In genomic region chr3:45647148-45647619, GRCh38 we compare ENCODE assay signal across 8 cellular contexts. TPM values are rescaled to one million over a fixed set of nuclear protein-coding genes. Genes with fewer than 3 reads are reported as not detected.
DNase-seq lines count a peak whose midpoint lies in the region; ATAC-seq lines count a peak whose summit lies in the region.

No MANE protein-coding gene starts in this region.

- DNase-seq in ELR (ENCODE audit: low read depth) (peak; percentile 94), SHP77 treated with DMSO at 0.1 percent for 48 hours (lab: John Stamatoyannopoulos, UW) (peak; percentile 18), fibroblast of gingiva (ENCODE audit: low read depth) (peak; percentile 90), renal cortical epithelial cell (ENCODE audit: low read depth) (peak; percentile 94), superior temporal gyrus (ENCODE audit: extremely low spot score) (no peak)
- no peak for DNase-seq in stimulated activated CD4-positive, alpha-beta T cell treated with anti-CD3 and anti-CD28 coated beads, Interleukin-4, amount 100 ng/mL, for 1 hour

- ATAC-seq in HG03196 (IDR thresholded peaks at IDR 0.05; ENCODE audit: unreplicated experiment) (no peak), GM21528 (IDR thresholded peaks at IDR 0.05; ENCODE audit: low FRiP score, unreplicated experiment) (no peak)

RNA-seq across cellular contexts. Expression of gene SACM1L, which starts 42.0 kb away (rescaled TPM):
- 29.5 and 76.5 TPM in 2 replicates for total RNA-seq in renal cortical epithelial cell

RNA-seq across cellular contexts. Expression of gene LIMD1, which starts 52.6 kb away (rescaled TPM):
- total RNA-seq in renal cortical epithelial cell: 7.6 and 22.5 TPM in 2 replicates

Comparison
In these comparisons a context has a peak if more than half of its experiments do, and no peak if none do; other contexts are left out.
1. DNase-seq: peak in ELR (single experiment), SHP77 treated with DMSO at 0.1 percent for 48 hours (single experiment), fibroblast of gingiva (single experiment) and renal cortical epithelial cell (single experiment); none in stimulated activated CD4-positive, alpha-beta T cell treated with anti-CD3 and anti-CD28 coated beads, Interleukin-4, amount 100 ng/mL, for 1 hour (single experiment) and superior temporal gyrus (single experiment).